Comparison of ENCODE assay signal across 18 cellular contexts in the genomic region with DNA sequence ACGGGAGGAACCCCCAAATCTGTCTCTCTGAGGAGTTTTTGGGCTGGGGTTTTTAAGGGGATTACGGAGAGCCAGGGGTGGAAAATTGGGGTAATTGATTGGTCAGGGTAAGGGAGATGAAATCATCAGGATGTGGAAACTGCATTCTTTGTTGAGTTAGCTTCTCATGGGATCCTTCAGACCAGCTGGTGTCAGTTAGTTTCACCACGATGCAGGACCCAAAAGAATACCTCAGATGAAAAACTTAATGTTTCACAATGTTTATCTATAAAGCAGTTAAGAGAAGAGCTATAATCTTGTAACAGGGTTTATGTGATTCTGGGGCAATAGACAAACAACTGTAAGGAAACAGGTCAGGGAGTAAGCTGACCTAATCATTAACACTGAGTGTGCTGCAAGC.
A peak's percentile ranks its signal among the peaks of the same experiment; 100 is the strongest.
DNase-seq lines count a peak whose midpoint lies in the region; ATAC-seq and TF ChIP-seq lines count a peak whose summit lies in the region.
"Had no signal": no experiment of that assay in that cellular context is flagged by ENCODE, and none has a peak within 500 bp of the region (broad histone marks: within the 10 kb centered on the region; RNA-seq: fewer than 3 reads in every experiment).

No MANE protein-coding gene starts in this region.

- H3K36me3 Mint-ChIP-seq in CD8-positive, alpha-beta memory T cell, result no peaks in the 10 kb centered on the region
- H3K36me3 Mint-ChIP-seq: CD14-positive monocyte had no signal

- no peak overlapping the region for H3K4ac ChIP-seq in mesenchymal stem cell (ENCODE audit: low read depth in 1 of 2, low read length in 2 of 2)

- H3K9ac ChIP-seq in mesenchymal stem cell (ENCODE audit: low read length), result peak overlapping the region; percentile 57
- H3K9ac ChIP-seq: GM23248 had no signal

- H3K14ac ChIP-seq in mesenchymal stem cell (ENCODE audit: low read length in 2 of 2), result no peak overlapping the region

- H3K4me3 Mint-ChIP-seq in CD8-positive, alpha-beta memory T cell, result no peak overlapping the region
- H3K4me3 Mint-ChIP-seq: CD14-positive monocyte had no signal

- H2BK15ac ChIP-seq in mesenchymal stem cell (ENCODE audit: low read depth, poor library complexity, severe bottlenecking), result no peak overlapping the region

- peaks cover 0 to 2% (median 0%) of the 10 kb centered on the region in 5 donors for H3K9me3 Mint-ChIP-seq in CD8-positive, alpha-beta memory T cell

- peak; percentile 85 for ATAC-seq in Right ventricle myocardium superior (ENCODE audit: poor library complexity)
- no peak for ATAC-seq in HG02840 (IDR thresholded peaks at IDR 0.05; ENCODE audit: low FRiP score, unreplicated experiment)
- no peak for ATAC-seq in GM19452 (IDR thresholded peaks at IDR 0.05; ENCODE audit: unreplicated experiment)
- ATAC-seq: K562 had no signal

- intact Hi-C loops in Right ventricle myocardium superior (cut with DNase I), result no loop called here

- H3K4me3 ChIP-seq in right atrium auricular region (no peak overlapping the region), astrocyte of the spinal cord (ENCODE audit: low read depth, low read length) (no peak overlapping the region), mesenchymal stem cell (ENCODE audit: insufficient read depth in 1 of 2, low read depth in 1 of 2, low read length in 2 of 2) (no peak overlapping the region)
- H3K4me3 ChIP-seq in CD8-positive, alpha-beta memory T cell (ENCODE audit: low read length), result no peak overlapping the region
- H3K4me3 ChIP-seq: GM23248, K562 had no signal

- no peak overlapping the region for H3K4me2 ChIP-seq in mesenchymal stem cell (ENCODE audit: low read length, poor library complexity, severe bottlenecking)

- H2BK120ac ChIP-seq in mesenchymal stem cell (ENCODE audit: low read depth, low read length), result no peak overlapping the region

- no peak overlapping the region for H3K27ac Mint-ChIP-seq in CD8-positive, alpha-beta memory T cell
- H3K27ac Mint-ChIP-seq: CD14-positive monocyte had no signal

- H3K4me1 Mint-ChIP-seq in CD8-positive, alpha-beta memory T cell, result no peaks in the 10 kb centered on the region

- H3K36me3 ChIP-seq in right atrium auricular region (no peaks in the 10 kb centered on the region), mesenchymal stem cell (ENCODE audit: control insufficient read depth in 1 of 2, insufficient read depth in 2 of 2, low read depth in 1 of 2, low read length in 2 of 2) (no peaks in the 10 kb centered on the region)
- H3K36me3 ChIP-seq in CD8-positive, alpha-beta memory T cell (ENCODE audit: insufficient read depth, low read length), result no peaks in the 10 kb centered on the region

- H4K8ac ChIP-seq in mesenchymal stem cell (ENCODE audit: low read length), result no peak overlapping the region

- in situ Hi-C loops in astrocyte of the spinal cord (cut with HindIII; ENCODE audit: low sequenced_read_pairs), result no loop called here

- H2AFZ ChIP-seq in mesenchymal stem cell (ENCODE audit: low read depth, low read length), result no peak overlapping the region
- H2AFZ ChIP-seq: GM23248 had no signal

- no peaks in the 10 kb centered on the region for H3K79me1 ChIP-seq in mesenchymal stem cell (replicated peaks; ENCODE audit: low read length, poor library complexity, severe bottlenecking)

- no peaks in the 10 kb centered on the region for H3K27me3 Mint-ChIP-seq in CD8-positive, alpha-beta memory T cell

- 81% methylated on average over 2 of the region's 3 CpGs for WGBS in mesenchymal stem cell

- no peak overlapping the region for H3K18ac ChIP-seq in mesenchymal stem cell (ENCODE audit: low read depth in 1 of 2, low read length in 2 of 2)

- POLR2A ChIA-PET in CD8-positive, alpha-beta memory T cell (lab: Charles Lee), result no interaction called here

- H2AK5ac ChIP-seq in mesenchymal stem cell (ENCODE audit: low read length, severe bottlenecking), result no peak overlapping the region

- CTCF ChIA-PET in CD8-positive, alpha-beta memory T cell (lab: Charles Lee), result no interaction called here

- H3K27me3 ChIP-seq in right atrium auricular region (no peaks in the 10 kb centered on the region), mesenchymal stem cell (ENCODE audit: control insufficient read depth in 1 of 2, insufficient read depth in 1 of 2, low read length in 2 of 2) (no peaks in the 10 kb centered on the region)
- H3K27me3 ChIP-seq in CD8-positive, alpha-beta memory T cell (ENCODE audit: insufficient read depth, low read length, poor library complexity, severe bottlenecking), result no peaks in the 10 kb centered on the region

- no peak for TF ChIP-seq CTCF in right atrium auricular region (IDR thresholded peaks at IDR 0.05)
- no peak for TF ChIP-seq CTCF in astrocyte of the spinal cord (IDR thresholded peaks at IDR 0.05; ENCODE audit: low read depth, low read length)

- no peak overlapping the region for H4K91ac ChIP-seq in mesenchymal stem cell (ENCODE audit: low read length)

- no peak overlapping the region for H2BK12ac ChIP-seq in mesenchymal stem cell (ENCODE audit: low read length in 2 of 2)

- H3K23ac ChIP-seq in mesenchymal stem cell (ENCODE audit: low read length in 2 of 2), result no peak overlapping the region

- no peak for DNase-seq in Right ventricle myocardium superior
- no peak for DNase-seq in right atrium auricular region (ENCODE audit: low spot score)
- peak; percentile 1 for DNase-seq in astrocyte of the spinal cord (ENCODE audit: low read depth, low spot score)
- peak; percentile 4 for DNase-seq in mesenchymal stem cell
- no peak for DNase-seq in CD8-positive, alpha-beta memory T cell
- DNase-seq in dedifferentiated amniotic fluid mesenchymal stem cell (ENCODE audit: extremely low spot score), result no peak
- DNase-seq: DMS53, GM23248, NCI-H1092, NCI-H1694 treated with DMSO at 0.1 percent for 48 hours, NCI-H345, NCI-H526 treated with DMSO at 0.1 percent for 48 hours had no signal

- H3K27ac ChIP-seq in right atrium auricular region (peak overlapping the region in 1 of 2 donors; percentile 48), mesenchymal stem cell (ENCODE audit: low read length, poor library complexity, severe bottlenecking) (no peak overlapping the region)
- H3K27ac ChIP-seq in CD8-positive, alpha-beta memory T cell (ENCODE audit: low read depth, low read length), result no peak overlapping the region
- H3K27ac ChIP-seq: GM23248, HL-60, RWPE1 had no signal

- H3K4me1 ChIP-seq in right atrium auricular region (no peaks in the 10 kb centered on the region), mesenchymal stem cell (ENCODE audit: control insufficient read depth, insufficient read depth, low read depth, low read length) (no peaks in the 10 kb centered on the region)
- no peaks in the 10 kb centered on the region for H3K4me1 ChIP-seq in CD8-positive, alpha-beta memory T cell (ENCODE audit: insufficient read depth, low read length)

- no peak overlapping the region for H2BK5ac ChIP-seq in mesenchymal stem cell (ENCODE audit: low read depth, low read length, poor library complexity, severe bottlenecking)

- H3K9me3 ChIP-seq in right atrium auricular region (no peaks in the 10 kb centered on the region), mesenchymal stem cell (ENCODE audit: control insufficient read depth, low read length) (no peaks in the 10 kb centered on the region)
- H3K9me3 ChIP-seq in CD8-positive, alpha-beta memory T cell (ENCODE audit: low read length), result no peaks in the 10 kb centered on the region

Comparison
In these comparisons a context has a peak if more than half of its experiments do, and no peak if none do; other contexts are left out.
1. DNase-seq: peak in astrocyte of the spinal cord (single experiment) and mesenchymal stem cell (single experiment); none in Right ventricle myocardium superior (single experiment), right atrium auricular region (single experiment), CD8-positive, alpha-beta memory T cell (0 of 5) and dedifferentiated amniotic fluid mesenchymal stem cell (single experiment).